24 cellular contexts compared by ENCODE assay signal in genomic region chr17:63094636-63095035, GRCh38.
"Had no signal": no experiment of that assay in that cellular context is flagged by ENCODE, and none has a peak within 500 bp of the region (broad histone marks: within the 10 kb centered on the region; RNA-seq: fewer than 3 reads in every experiment).

No MANE protein-coding gene starts in this region.

- H3K9me3 ChIP-seq: esophagus squamous epithelium, gastrocnemius medialis, lower lobe of right lung, mucosa of descending colon had no signal

- DNase-seq: dermis blood vessel endothelial cell; dorsolateral prefrontal cortex; effector CD4-positive, alpha-beta T cell; effector memory CD4-positive, alpha-beta T cell; erythroblast; esophagus squamous epithelium; foreskin fibroblast; foreskin melanocyte; gastrocnemius medialis; glutamatergic neuron; head of caudate nucleus; heart right ventricle; hippocampal formation; left cardiac atrium; left lung; left ventricle myocardium superior; lower lobe of right lung; mesenchymal stem cell; mucosa of descending colon had no signal

- H3K4me3 Mint-ChIP-seq: mesothelial cell of epicardium had no signal

- H3K36me3 ChIP-seq: esophagus squamous epithelium, gastrocnemius medialis, heart right ventricle, lower lobe of right lung had no signal

- H3K4me1 ChIP-seq: gastrocnemius medialis, heart right ventricle, left lung, lower lobe of right lung had no signal

- H3K4me3 ChIP-seq: coronary artery, dorsolateral prefrontal cortex, esophagus squamous epithelium, gastrocnemius medialis, heart right ventricle, left lung, lower lobe of right lung, mucosa of descending colon had no signal

- H3K27ac ChIP-seq: coronary artery, dorsolateral prefrontal cortex, esophagus squamous epithelium, gastrocnemius medialis, heart right ventricle, left lung, lower lobe of right lung had no signal

- ATAC-seq: gastrocnemius medialis, heart right ventricle, left cardiac atrium, left lung, left ventricle myocardium superior, lower lobe of right lung, mucosa of descending colon had no signal

- H3K27ac Mint-ChIP-seq: mesothelial cell of epicardium had no signal

- H3K27me3 ChIP-seq: dorsolateral prefrontal cortex, esophagus squamous epithelium, gastrocnemius medialis, heart right ventricle, left lung had no signal

- FAIRE-seq: colon, endothelial cell of umbilical vein, islet of Langerhans had no signal
